Comparison of ENCODE assay signal across 27 cellular contexts in the genomic region with DNA sequence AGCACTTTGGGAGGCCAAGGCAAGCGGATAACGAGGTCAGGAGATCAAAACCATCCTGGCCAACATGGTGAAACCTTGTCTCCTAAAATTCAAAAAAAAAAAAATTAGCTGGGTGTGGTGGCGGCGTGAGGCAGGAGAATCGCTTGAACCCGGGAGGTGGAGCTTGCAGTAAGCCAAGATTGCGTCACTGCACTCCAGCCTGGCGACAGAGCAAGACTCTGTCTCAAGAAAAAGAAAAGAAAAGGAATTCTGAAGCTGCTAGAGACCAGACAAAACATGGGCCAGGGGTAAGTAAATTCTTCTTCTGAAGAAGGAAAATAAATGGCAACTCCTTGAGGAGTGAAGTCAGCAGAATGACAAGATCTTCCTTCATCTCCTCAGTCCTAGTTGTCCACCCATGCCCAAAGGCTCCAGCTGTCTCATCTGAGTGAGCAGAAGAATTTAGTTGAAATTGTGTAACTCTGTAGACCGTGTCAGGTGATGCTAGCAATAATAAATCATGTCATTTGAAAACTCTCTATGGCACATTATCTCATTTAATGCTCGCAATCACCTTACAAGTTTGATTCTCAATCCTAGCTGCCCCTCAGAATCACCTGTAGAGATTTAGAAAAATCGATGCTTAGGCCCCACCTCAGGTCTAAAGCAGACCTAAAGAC. TPM values are rescaled to one million over a fixed set of nuclear protein-coding genes. Genes with fewer than 3 reads are reported as not detected.
A peak's percentile ranks its signal among the peaks of the same experiment; 100 is the strongest.
DNase-seq lines count a peak whose midpoint lies in the region; ATAC-seq, FAIRE-seq and TF ChIP-seq lines count a peak whose summit lies in the region.
"Had no signal": no experiment of that assay in that cellular context is flagged by ENCODE, and none has a peak within 500 bp of the region (broad histone marks: within the 10 kb centered on the region; RNA-seq: fewer than 3 reads in every experiment).

No MANE protein-coding gene starts in this region.

- no peak overlapping the region for H3K4me3 Mint-ChIP-seq in immature natural killer cell
- H3K4me3 Mint-ChIP-seq: CD4-positive, alpha-beta memory T cell; GM23338 had no signal

- H3K36me3 Mint-ChIP-seq in immature natural killer cell = peaks cover 0 to 8% (median 6%) of the 10 kb centered on the region in 3 donors
- H3K36me3 Mint-ChIP-seq: CD4-positive, alpha-beta memory T cell had no signal

- no peak for TF ChIP-seq CTCF in left ventricle myocardium inferior (IDR thresholded peaks at IDR 0.05; ENCODE audit: borderline replicate concordance)

- no peak overlapping the region for H3K27ac ChIP-seq in left ventricle myocardium inferior (replicated peaks)
- H3K27ac ChIP-seq: A549, BLaER1, SJSA1 had no signal

- no peak overlapping the region for H3K4me3 ChIP-seq in left ventricle myocardium inferior
- H3K4me3 ChIP-seq: A549, BLaER1, GM12878, GM23338, SJSA1 had no signal

- DNase-seq in Right ventricle myocardium superior (peak; percentile 24), left ventricle myocardium inferior (no peak), RCC 7860 (ENCODE audit: low spot score) (peak; percentile 89), glomerular visceral epithelial cell (ENCODE audit: extremely low spot score) (peak; percentile 77), renal cortical epithelial cell (ENCODE audit: low read depth) (peak; percentile 92), immature natural killer cell (no peak)
- DNase-seq: CD4-positive, alpha-beta memory T cell; DMS53; EL; NCI-H1417 treated with DMSO at 0.1 percent for 48 hours; NCI-H187 treated with DMSO at 0.1 percent for 48 hours; NCI-H2227 treated with DMSO at 0.1 percent for 48 hours; NCI-H524; NCI-H82; PC-3 had no signal

- peaks cover 3% of the 10 kb centered on the region for H3K27me3 ChIP-seq in left ventricle myocardium inferior (ENCODE audit: low read depth)
- H3K27me3 ChIP-seq: BLaER1, SJSA1 had no signal

- H3K4me1 Mint-ChIP-seq in immature natural killer cell = peaks cover 71 to 78% of the 10 kb centered on the region in 2 donors

- H3K27me3 Mint-ChIP-seq in immature natural killer cell (ENCODE audit: low read depth in 3 of 3) = peaks cover 0 to 6% (median 1%) of the 10 kb centered on the region in 3 donors
- H3K27me3 Mint-ChIP-seq: CD4-positive, alpha-beta memory T cell; IgD-negative memory B cell had no signal

- ATAC-seq in Right ventricle myocardium superior (ENCODE audit: poor library complexity) (no peak), HG03457 (IDR thresholded peaks at IDR 0.05; ENCODE audit: unreplicated experiment) (no peak)
- ATAC-seq in activated CD4-positive, CD25-positive, alpha-beta regulatory T cell treated with anti-CD3 and anti-CD28 coated beads, Interleukin-2, amount 50 U/mL, for 24 hours = no peak
- ATAC-seq: A549, GM12878, GM23338, HCT116, PC-3 had no signal

- intact Hi-C loops in Right ventricle myocardium superior (cut with DNase I) (no loop called here), left ventricle myocardium inferior (cut with micrococcal nuclease) (no loop called here)

- no peaks in the 10 kb centered on the region for H3K9me3 Mint-ChIP-seq in immature natural killer cell
- H3K9me3 Mint-ChIP-seq: CD4-positive, alpha-beta memory T cell; GM23338; IgD-negative memory B cell had no signal

- peaks cover 5% of the 10 kb centered on the region for H3K4me1 ChIP-seq in left ventricle myocardium inferior

- H3K27ac Mint-ChIP-seq in immature natural killer cell = peak overlapping the region in 2 of 6 donors; percentile 23 to 70
- H3K27ac Mint-ChIP-seq: GM23338, IgD-negative memory B cell had no signal

- no peaks in the 10 kb centered on the region for H3K36me3 ChIP-seq in left ventricle myocardium inferior
- H3K36me3 ChIP-seq: BLaER1, SJSA1 had no signal

- no peaks in the 10 kb centered on the region for H3K9me3 ChIP-seq in left ventricle myocardium inferior (replicated peaks)
- H3K9me3 ChIP-seq: A549, BLaER1, SJSA1 had no signal

- peak; percentile 92 for FAIRE-seq in RCC 7860 (lab: Jason Lieb, UNC)
- FAIRE-seq: A549, GM12878, GM19239, HTR-8/SVneo had no signal

RNA-seq across cellular contexts. Expression of gene PDZK1, which starts 14.3 kb away (rescaled TPM):
- not detected for total RNA-seq in Right ventricle myocardium superior
- 0.16 TPM for total RNA-seq in left ventricle myocardium inferior
- 34.4 and 229 TPM in 2 replicates for total RNA-seq in renal cortical epithelial cell
- polyA plus RNA-seq in immature natural killer cell = 1 to 10 TPM in 2 of 3 donors, not detected in 1; 1.5 to 2.5 TPM
- total RNA-seq: CD4-positive, alpha-beta memory T cell; GM23338 had no signal

RNA-seq across cellular contexts. Expression of gene CD160, which starts 26.4 kb away (rescaled TPM):
- total RNA-seq in Right ventricle myocardium superior (not detected), left ventricle myocardium inferior (not detected), renal cortical epithelial cell (0.20 TPM in 1 of 2 replicates, not detected in the other)
- 100 to 1,000 TPM; 382 to 493 (median 435) TPM for polyA plus RNA-seq in immature natural killer cell
- total RNA-seq: CD4-positive, alpha-beta memory T cell; GM23338; LHCN-M2; PC-3 had no signal

Comparison
In these comparisons a context has a peak if more than half of its experiments do, and no peak if none do; other contexts are left out.
1. DNase-seq: peak in Right ventricle myocardium superior (single experiment), RCC 7860 (single experiment), glomerular visceral epithelial cell (single experiment) and renal cortical epithelial cell (single experiment); none in left ventricle myocardium inferior (single experiment) and immature natural killer cell (0 of 3).
2. RNA of gene PDZK1, which starts 14.3 kb away (total RNA-seq): 34.4 to 229 TPM in renal cortical epithelial cell; 0.16 TPM in left ventricle myocardium inferior (single experiment) and not detected in Right ventricle myocardium superior (single experiment); every median in the first group is over 10 times any median in the second.